In genomic region chr13:77448689-77449088, GRCh38 we compare ENCODE assay signal across 19 cellular contexts.
DNase-seq lines count a peak whose midpoint lies in the region; ATAC-seq, FAIRE-seq and TF ChIP-seq lines count a peak whose summit lies in the region.
"Had no signal": no experiment of that assay in that cellular context is flagged by ENCODE, and none has a peak within 500 bp of the region (broad histone marks: within the 10 kb centered on the region; RNA-seq: fewer than 3 reads in every experiment).

No MANE protein-coding gene starts in this region.

- intact Hi-C loops in CD8-positive, alpha-beta T cell (cut with DNase I, micrococcal nuclease) = no loop called here

- no peak for DNase-seq in GM12892 (ENCODE audit: insufficient read length)
- DNase-seq in KBM-7 = peak; percentile 55
- DNase-seq in OCI-M1 (lab: John Stamatoyannopoulos, UW) = peak; percentile 79
- peak; percentile 10 for DNase-seq in iPS-NIHi11 (ENCODE audit: low spot score)
- no peak for DNase-seq in HuH-7.5 (ENCODE audit: low spot score)
- DNase-seq in SW 1271 (lab: John Stamatoyannopoulos, UW) = no peak
- no peak for DNase-seq in CD8-positive, alpha-beta T cell
- DNase-seq: AML-193; DMS79; erythroblast; kidney; NCI-H1694; NK-92 treated with Interleukin-12 subunit alpha and Interleukin-12 subunit beta, amount 100 ng/mL, for 24 hours; stomach had no signal

- CTCF ChIA-PET in CD8-positive, alpha-beta T cell (lab: Charles Lee) = interaction anchor here (0.6 to 1.4 kb wide), 2 partner anchors 30 to 148 kb away, joined by 3 read pairs; no protein-coding TSS in a partner anchor

- in situ Hi-C loops in KBM-7 (cut with MboI; ENCODE audit: low pct_unique_long_range_greater_than_20kb, low sequenced_read_pairs) = no loop called here

- H3K4me1 Mint-ChIP-seq in CD8-positive, alpha-beta T cell (ENCODE audit: low read depth) = no peaks in the 10 kb centered on the region

- TF ChIP-seq POLR2A in GM12892 (IDR thresholded peaks at IDR 0.05; ENCODE audit: low read depth, low read length) (no peak), GM18505 (IDR thresholded peaks at IDR 0.05; ENCODE audit: borderline replicate concordance, extremely low read depth, insufficient read depth, insufficient read length) (no peak)

- no peaks in the 10 kb centered on the region for H3K36me3 Mint-ChIP-seq in CD8-positive, alpha-beta T cell
- H3K36me3 Mint-ChIP-seq: IgD-negative memory B cell had no signal

- no peak for TF ChIP-seq CTCF in CD8-positive, alpha-beta T cell (IDR thresholded peaks at IDR 0.05)

- H3K27ac ChIP-seq in CD8-positive, alpha-beta T cell (ENCODE audit: low read depth, low read length) = no peak overlapping the region
- H3K27ac ChIP-seq: ascending aorta, stomach, VCaP had no signal

- no peak for ATAC-seq in GM18505 (IDR thresholded peaks at IDR 0.05; ENCODE audit: unreplicated experiment)
- no peak for ATAC-seq in CD8-positive, alpha-beta T cell

- POLR2A ChIA-PET in CD8-positive, alpha-beta T cell (lab: Charles Lee) = no interaction called here

- no peaks in the 10 kb centered on the region for H3K27me3 ChIP-seq in CD8-positive, alpha-beta T cell (ENCODE audit: insufficient read depth, low read length)
- H3K27me3 ChIP-seq: ascending aorta, stomach had no signal

- H3K36me3 ChIP-seq in CD8-positive, alpha-beta T cell (ENCODE audit: insufficient read depth, low read length) = no peaks in the 10 kb centered on the region
- H3K36me3 ChIP-seq: ascending aorta, stomach had no signal

- no peak overlapping the region for H3K27ac Mint-ChIP-seq in CD8-positive, alpha-beta T cell
- H3K27ac Mint-ChIP-seq: IgD-negative memory B cell had no signal

- no peak overlapping the region for H3K4me3 Mint-ChIP-seq in CD8-positive, alpha-beta T cell

- no peaks in the 10 kb centered on the region for H3K9me3 ChIP-seq in CD8-positive, alpha-beta T cell (ENCODE audit: low read length)
- H3K9me3 ChIP-seq: ascending aorta, stomach had no signal

- no peaks in the 10 kb centered on the region for H3K4me1 ChIP-seq in CD8-positive, alpha-beta T cell (ENCODE audit: insufficient read depth, low read length)
- H3K4me1 ChIP-seq: ascending aorta, stomach had no signal

- no peaks in the 10 kb centered on the region for H3K9me3 Mint-ChIP-seq in CD8-positive, alpha-beta T cell
- H3K9me3 Mint-ChIP-seq: IgD-negative memory B cell had no signal

- FAIRE-seq in GM12892 (lab: Jason Lieb, UNC) = peak; percentile 88
- FAIRE-seq: kidney had no signal

- no peak overlapping the region for H3K4me3 ChIP-seq in CD8-positive, alpha-beta T cell (ENCODE audit: low read depth, low read length)
- H3K4me3 ChIP-seq: ascending aorta, smooth muscle cell, stomach had no signal

- H3K27me3 Mint-ChIP-seq in CD8-positive, alpha-beta T cell (ENCODE audit: low read depth) = peaks cover 6% of the 10 kb centered on the region

Comparison
In these comparisons a context has a peak if more than half of its experiments do, and no peak if none do; other contexts are left out.
1. DNase-seq: peak in KBM-7 (single experiment), OCI-M1 (single experiment) and iPS-NIHi11 (single experiment); none in GM12892 (single experiment), HuH-7.5 (single experiment), SW 1271 (0 of 2) and CD8-positive, alpha-beta T cell (0 of 7).